ENCODE assay signal across 28 cellular contexts in the genomic region with DNA sequence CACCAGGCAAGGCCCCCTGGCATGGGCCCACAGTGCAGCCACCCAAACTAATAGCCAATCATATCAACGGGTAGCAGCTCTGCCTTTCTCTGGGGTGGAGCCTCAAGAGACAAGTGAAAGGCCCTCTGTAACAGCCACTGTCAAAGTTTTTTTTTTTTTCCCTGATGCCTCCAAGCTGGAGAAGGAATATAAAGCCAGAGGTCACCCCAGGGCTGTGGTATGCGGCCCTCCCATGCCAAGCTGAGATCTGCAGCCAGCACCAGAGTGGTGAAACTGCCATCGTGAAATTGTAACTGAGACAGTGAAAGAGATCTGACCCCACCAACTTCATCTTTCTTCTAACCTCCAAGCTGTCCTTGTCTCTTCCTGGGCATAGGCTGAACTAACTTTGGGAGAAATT.
"Had no signal": no experiment of that assay in that cellular context is flagged by ENCODE, and none has a peak within 500 bp of the region (broad histone marks: within the 10 kb centered on the region; RNA-seq: fewer than 3 reads in every experiment).

No MANE protein-coding gene starts in this region.

- H3K4me1 Mint-ChIP-seq: activated CD4-positive, alpha-beta memory T cell treated with anti-CD3 and anti-CD28 coated beads, Interleukin-2, amount 10 ng/mL, durations not matched to agents 7 days and 5 days; activated CD4-positive, alpha-beta T cell treated with anti-CD3 and anti-CD28 coated beads, Interleukin-2, amount 10 ng/mL, durations not matched to agents 7 days and 5 days; activated naive CD4-positive, alpha-beta T cell treated with anti-CD3 and anti-CD28 coated beads, Interleukin-2, amount 10 ng/mL, durations not matched to agents 7 days and 5 days; activated naive CD8-positive, alpha-beta T cell treated with anti-CD3 and anti-CD28 coated beads, Interleukin-2, amount 10 ng/mL, durations not matched to agents 7 days and 5 days; brain had no signal

- H3K9me3 Mint-ChIP-seq: activated CD4-positive, alpha-beta memory T cell treated with anti-CD3 and anti-CD28 coated beads, Interleukin-2, amount 10 ng/mL, durations not matched to agents 7 days and 5 days; activated CD4-positive, alpha-beta T cell treated with anti-CD3 and anti-CD28 coated beads, Interleukin-2, amount 10 ng/mL, durations not matched to agents 7 days and 5 days; activated naive CD4-positive, alpha-beta T cell treated with anti-CD3 and anti-CD28 coated beads, Interleukin-2, amount 10 ng/mL, durations not matched to agents 7 days and 5 days; activated naive CD8-positive, alpha-beta T cell treated with anti-CD3 and anti-CD28 coated beads, Interleukin-2, amount 10 ng/mL, durations not matched to agents 7 days and 5 days; brain; effector memory CD8-positive, alpha-beta T cell had no signal

- H3K27ac ChIP-seq: ascending aorta, breast epithelium, epithelial cell of prostate, esophagus squamous epithelium, gastroesophageal sphincter had no signal

- H3K4me3 ChIP-seq: ascending aorta, breast epithelium, esophagus squamous epithelium, gastroesophageal sphincter had no signal

- ATAC-seq: activated naive CD4-positive, alpha-beta T cell treated with anti-CD3 and anti-CD28 coated beads, Interleukin-2, amount 50 U/mL, for 72 hours; activated T-cell treated with anti-CD3 and anti-CD28 coated beads, Interleukin-2, amount 50 U/mL, for 72 hours; effector memory CD8-positive, alpha-beta T cell; gastroesophageal sphincter had no signal

- H3K27me3 Mint-ChIP-seq: activated CD4-positive, alpha-beta memory T cell treated with anti-CD3 and anti-CD28 coated beads, Interleukin-2, amount 10 ng/mL, durations not matched to agents 7 days and 5 days; activated CD4-positive, alpha-beta T cell treated with anti-CD3 and anti-CD28 coated beads, Interleukin-2, amount 10 ng/mL, durations not matched to agents 7 days and 5 days; activated naive CD4-positive, alpha-beta T cell treated with anti-CD3 and anti-CD28 coated beads, Interleukin-2, amount 10 ng/mL, durations not matched to agents 7 days and 5 days; activated naive CD8-positive, alpha-beta T cell treated with anti-CD3 and anti-CD28 coated beads, Interleukin-2, amount 10 ng/mL, durations not matched to agents 7 days and 5 days; brain had no signal

- DNase-seq: activated CD4-positive, alpha-beta memory T cell treated with anti-CD3 and anti-CD28 coated beads, Interleukin-2, amount 10 ng/mL, durations not matched to agents 7 days and 5 days; activated CD4-positive, alpha-beta T cell treated with anti-CD3 and anti-CD28 coated beads for 4 hours; activated CD4-positive, alpha-beta T cell treated with anti-CD3 and anti-CD28 coated beads, Interleukin-2, amount 10 ng/mL, durations not matched to agents 7 days and 5 days; activated CD4-positive, alpha-beta T cell treated with anti-CD3 and anti-CD28 coated beads, Interleukin-2, amount 50 U/mL, for 4 hours; activated CD4-positive, CD25-positive, alpha-beta regulatory T cell; activated CD4-positive, CD25-positive, alpha-beta regulatory T cell treated with anti-CD3 and anti-CD28 coated beads, Interleukin-2, amount 50 U/mL, for 72 hours; activated CD8-positive, alpha-beta memory T cell treated with anti-CD3 and anti-CD28 coated beads, Interleukin-2, amount 50 U/mL, for 48 hours; activated gamma-delta T cell; activated naive CD4-positive, alpha-beta T cell; activated naive CD4-positive, alpha-beta T cell treated with anti-CD3 and anti-CD28 coated beads, Interleukin-2, amount 10 ng/mL, durations not matched to agents 7 days and 5 days; activated naive CD8-positive, alpha-beta T cell treated with anti-CD3 and anti-CD28 coated beads, Interleukin-2, amount 10 ng/mL, durations not matched to agents 7 days and 5 days; activated T-cell treated with anti-CD3 and anti-CD28 coated beads for 4 hours; activated T-cell treated with anti-CD3 and anti-CD28 coated beads, Interleukin-2, amount 50 U/mL, for 24 hours; activated T-cell treated with anti-CD3 and anti-CD28 coated beads, Interleukin-2, amount 50 U/mL, for 72 hours; caudate nucleus; cortex of kidney; dermis blood vessel endothelial cell; effector CD4-positive, alpha-beta T cell; effector memory CD8-positive, alpha-beta T cell; esophagus squamous epithelium; foreskin melanocyte; T-helper 2 cell had no signal

- H3K4me1 ChIP-seq: ascending aorta, breast epithelium, esophagus squamous epithelium, gastroesophageal sphincter had no signal

- H3K4me3 Mint-ChIP-seq: activated CD4-positive, alpha-beta memory T cell treated with anti-CD3 and anti-CD28 coated beads, Interleukin-2, amount 10 ng/mL, durations not matched to agents 7 days and 5 days; activated CD4-positive, alpha-beta T cell treated with anti-CD3 and anti-CD28 coated beads, Interleukin-2, amount 10 ng/mL, durations not matched to agents 7 days and 5 days; activated naive CD4-positive, alpha-beta T cell treated with anti-CD3 and anti-CD28 coated beads, Interleukin-2, amount 10 ng/mL, durations not matched to agents 7 days and 5 days; activated naive CD8-positive, alpha-beta T cell treated with anti-CD3 and anti-CD28 coated beads, Interleukin-2, amount 10 ng/mL, durations not matched to agents 7 days and 5 days; activated T-cell treated with anti-CD3 and anti-CD28 coated beads, Interleukin-2, amount 50 U/mL, for 24 hours; activated T-cell treated with anti-CD3 and anti-CD28 coated beads, Interleukin-2, amount 50 U/mL, for 72 hours; brain; effector memory CD8-positive, alpha-beta T cell had no signal

- H3K36me3 Mint-ChIP-seq: activated naive CD4-positive, alpha-beta T cell treated with anti-CD3 and anti-CD28 coated beads, Interleukin-2, amount 10 ng/mL, durations not matched to agents 7 days and 5 days; activated naive CD4-positive, alpha-beta T cell treated with anti-CD3 and anti-CD28 coated beads, Interleukin-2, amount 50 U/mL, for 72 hours; activated naive CD8-positive, alpha-beta T cell treated with anti-CD3 and anti-CD28 coated beads, Interleukin-2, amount 10 ng/mL, durations not matched to agents 7 days and 5 days; brain had no signal

- H3K27ac Mint-ChIP-seq: activated CD4-positive, alpha-beta memory T cell treated with anti-CD3 and anti-CD28 coated beads, Interleukin-2, amount 10 ng/mL, durations not matched to agents 7 days and 5 days; activated CD4-positive, alpha-beta T cell treated with anti-CD3 and anti-CD28 coated beads, Interleukin-2, amount 10 ng/mL, durations not matched to agents 7 days and 5 days; activated naive CD4-positive, alpha-beta T cell treated with anti-CD3 and anti-CD28 coated beads, Interleukin-2, amount 10 ng/mL, durations not matched to agents 7 days and 5 days; activated naive CD4-positive, alpha-beta T cell treated with anti-CD3 and anti-CD28 coated beads, Interleukin-2, amount 50 U/mL, for 72 hours; activated naive CD8-positive, alpha-beta T cell treated with anti-CD3 and anti-CD28 coated beads, Interleukin-2, amount 10 ng/mL, durations not matched to agents 7 days and 5 days; activated T-cell treated with anti-CD3 and anti-CD28 coated beads, Interleukin-2, amount 50 U/mL, for 24 hours; activated T-cell treated with anti-CD3 and anti-CD28 coated beads, Interleukin-2, amount 50 U/mL, for 72 hours; brain; effector memory CD8-positive, alpha-beta T cell had no signal

- H3K9me3 ChIP-seq: ascending aorta, breast epithelium, esophagus squamous epithelium, gastroesophageal sphincter had no signal

- H3K36me3 ChIP-seq: ascending aorta, breast epithelium, esophagus squamous epithelium, gastroesophageal sphincter had no signal

- H3K27me3 ChIP-seq: ascending aorta, esophagus squamous epithelium, gastroesophageal sphincter had no signal
